1 cellular context compared by ENCODE assay signal in the genomic region with DNA sequence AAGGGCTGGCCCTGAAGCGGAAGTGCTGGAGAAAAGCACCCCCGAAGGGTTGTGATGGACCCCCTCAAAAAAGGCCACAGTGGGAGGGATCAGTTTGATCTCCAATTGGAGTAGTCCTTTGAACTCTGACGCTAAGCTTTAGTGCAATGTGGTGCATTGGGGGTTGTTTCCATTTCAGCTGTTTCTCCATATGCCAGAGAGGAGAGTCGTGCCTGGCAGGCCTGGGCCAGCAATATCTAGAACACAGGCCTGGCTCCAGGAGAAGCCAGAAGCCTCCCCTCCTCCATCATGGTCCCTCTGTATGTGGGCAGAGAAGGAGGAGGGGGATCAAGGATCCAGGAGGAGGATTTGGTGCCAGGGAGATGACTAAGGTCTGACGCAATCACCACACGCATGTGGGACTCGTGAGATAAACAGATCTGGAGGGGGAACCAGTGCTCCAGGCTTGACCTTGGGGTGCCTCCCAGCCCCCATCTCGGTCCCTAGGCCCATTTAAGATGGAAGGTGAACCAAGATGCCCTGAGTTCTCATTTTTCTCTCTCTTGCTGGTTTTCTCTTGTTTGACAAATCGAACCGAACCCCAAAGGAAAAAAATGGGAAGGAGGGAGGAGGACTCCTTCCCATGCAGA.
A peak's percentile ranks its signal among the peaks of the same experiment; 100 is the strongest.
TF ChIP-seq lines count a peak whose summit lies in the region.

No MANE protein-coding gene starts in this region.

TF ChIP-seq in K562, 482 proteins besides CTCF, POLR2A, EP300 and RAD21 (continued from another document and continues in another):
- TF ChIP-seq, protein P1, sequence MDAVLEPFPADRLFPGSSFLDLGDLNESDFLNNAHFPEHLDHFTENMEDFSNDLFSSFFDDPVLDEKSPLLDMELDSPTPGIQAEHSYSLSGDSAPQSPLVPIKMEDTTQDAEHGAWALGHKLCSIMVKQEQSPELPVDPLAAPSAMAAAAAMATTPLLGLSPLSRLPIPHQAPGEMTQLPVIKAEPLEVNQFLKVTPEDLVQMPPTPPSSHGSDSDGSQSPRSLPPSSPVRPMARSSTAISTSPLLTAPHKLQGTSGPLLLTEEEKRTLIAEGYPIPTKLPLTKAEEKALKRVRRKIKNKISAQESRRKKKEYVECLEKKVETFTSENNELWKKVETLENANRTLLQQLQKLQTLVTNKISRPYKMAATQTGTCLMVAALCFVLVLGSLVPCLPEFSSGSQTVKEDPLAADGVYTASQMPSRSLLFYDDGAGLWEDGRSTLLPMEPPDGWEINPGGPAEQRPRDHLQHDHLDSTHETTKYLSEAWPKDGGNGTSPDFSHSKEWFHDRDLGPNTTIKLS (IDR thresholded peaks at IDR 0.05; ENCODE audit: borderline replicate concordance, low read depth) = no peak
- TF ChIP-seq NEUROD1 (IDR thresholded peaks at IDR 0.05; ENCODE audit: borderline replicate concordance, low read depth, low read length, partially characterized antibody) (peak; percentile 70), NR1H2 (CRISPR knock-in tag; IDR thresholded peaks at IDR 0.05) (no peak), FOXM1 (IDR thresholded peaks at IDR 0.05; ENCODE audit: low read depth) (0 out of 2 replicates have a peak, but pooled peaks have one; percentile 21), FOXM1 (CRISPR knock-in tag; IDR thresholded peaks at IDR 0.05; ENCODE audit: low read depth) (no peak), ARID2 (IDR thresholded peaks at IDR 0.05) (no peak), ZNF778 (CRISPR knock-in tag; IDR thresholded peaks at IDR 0.05) (no peak), COPS2 (conservative IDR thresholded peaks at IDR 0.05) (no peak), ZNF717 (CRISPR knock-in tag; IDR thresholded peaks at IDR 0.05) (no peak), DACH1 (IDR thresholded peaks at IDR 0.05; ENCODE audit: partially characterized antibody) (no peak), ZNF146 (CRISPR knock-in tag; IDR thresholded peaks at IDR 0.05; ENCODE audit: unreplicated experiment) (no peak), ZNF445 (CRISPR knock-in tag; IDR thresholded peaks at IDR 0.05; ENCODE audit: low read depth) (no peak), ZNF408 (CRISPR knock-in tag; IDR thresholded peaks at IDR 0.05; ENCODE audit: low read depth) (no peak), BHLHE40 (IDR thresholded peaks at IDR 0.05; ENCODE audit: low read length) (peak; percentile 85), MTA1 (IDR thresholded peaks at IDR 0.05; ENCODE audit: borderline replicate concordance) (no peak), SMAD4 (CRISPR knock-in tag; conservative IDR thresholded peaks at IDR 0.05) (peak; percentile 90), PTTG1 (tag; IDR thresholded peaks at IDR 0.05; ENCODE audit: low read depth) (no peak), SETDB1 (IDR thresholded peaks at IDR 0.05; ENCODE audit: low read length) (no peak), ZBED1 (IDR thresholded peaks at IDR 0.05) (no peak), MYNN (IDR thresholded peaks at IDR 0.05) (peak; percentile 92), MYNN (CRISPR knock-in tag; IDR thresholded peaks at IDR 0.05) (no peak), RFX7 (CRISPR knock-in tag; IDR thresholded peaks at IDR 0.05) (no peak), ZNF766 (CRISPR knock-in tag; conservative IDR thresholded peaks at IDR 0.05) (peak; percentile 90), MEF2D (tag; conservative IDR thresholded peaks at IDR 0.05; ENCODE audit: low read depth) (peak; percentile 74; the same call in 1 of the 2 replicates), NR2F6 (CRISPR knock-in tag; IDR thresholded peaks at IDR 0.05) (no peak), ZNF354B (CRISPR knock-in tag; IDR thresholded peaks at IDR 0.05) (no peak), SMC3 (conservative IDR thresholded peaks at IDR 0.05; ENCODE audit: insufficient read depth, low read depth, low read length) (no peak), CBX3 (IDR thresholded peaks at IDR 0.05; ENCODE audit: borderline replicate concordance in 1 of 2, low read length in 2 of 2) (peak in 1 of 2 experiments; percentile 54; a peak in 1 of 3 replicates), BDP1 (IDR thresholded peaks at IDR 0.05; ENCODE audit: insufficient read depth, insufficient read length) (no peak), MECOM (CRISPR knock-in tag; IDR thresholded peaks at IDR 0.05) (peak; percentile 53; the same call in 1 of the 2 replicates), MCM3 (IDR thresholded peaks at IDR 0.05) (no peak)
- TF ChIP-seq, protein P2, sequence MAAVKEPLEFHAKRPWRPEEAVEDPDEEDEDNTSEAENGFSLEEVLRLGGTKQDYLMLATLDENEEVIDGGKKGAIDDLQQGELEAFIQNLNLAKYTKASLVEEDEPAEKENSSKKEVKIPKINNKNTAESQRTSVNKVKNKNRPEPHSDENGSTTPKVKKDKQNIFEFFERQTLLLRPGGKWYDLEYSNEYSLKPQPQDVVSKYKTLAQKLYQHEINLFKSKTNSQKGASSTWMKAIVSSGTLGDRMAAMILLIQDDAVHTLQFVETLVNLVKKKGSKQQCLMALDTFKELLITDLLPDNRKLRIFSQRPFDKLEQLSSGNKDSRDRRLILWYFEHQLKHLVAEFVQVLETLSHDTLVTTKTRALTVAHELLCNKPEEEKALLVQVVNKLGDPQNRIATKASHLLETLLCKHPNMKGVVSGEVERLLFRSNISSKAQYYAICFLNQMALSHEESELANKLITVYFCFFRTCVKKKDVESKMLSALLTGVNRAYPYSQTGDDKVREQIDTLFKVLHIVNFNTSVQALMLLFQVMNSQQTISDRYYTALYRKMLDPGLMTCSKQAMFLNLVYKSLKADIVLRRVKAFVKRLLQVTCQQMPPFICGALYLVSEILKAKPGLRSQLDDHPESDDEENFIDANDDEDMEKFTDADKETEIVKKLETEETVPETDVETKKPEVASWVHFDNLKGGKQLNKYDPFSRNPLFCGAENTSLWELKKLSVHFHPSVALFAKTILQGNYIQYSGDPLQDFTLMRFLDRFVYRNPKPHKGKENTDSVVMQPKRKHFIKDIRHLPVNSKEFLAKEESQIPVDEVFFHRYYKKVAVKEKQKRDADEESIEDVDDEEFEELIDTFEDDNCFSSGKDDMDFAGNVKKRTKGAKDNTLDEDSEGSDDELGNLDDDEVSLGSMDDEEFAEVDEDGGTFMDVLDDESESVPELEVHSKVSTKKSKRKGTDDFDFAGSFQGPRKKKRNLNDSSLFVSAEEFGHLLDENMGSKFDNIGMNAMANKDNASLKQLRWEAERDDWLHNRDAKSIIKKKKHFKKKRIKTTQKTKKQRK (IDR thresholded peaks at IDR 0.05; ENCODE audit: borderline replicate concordance, low read depth, low read length) = no peak
- TF ChIP-seq, protein P3, sequence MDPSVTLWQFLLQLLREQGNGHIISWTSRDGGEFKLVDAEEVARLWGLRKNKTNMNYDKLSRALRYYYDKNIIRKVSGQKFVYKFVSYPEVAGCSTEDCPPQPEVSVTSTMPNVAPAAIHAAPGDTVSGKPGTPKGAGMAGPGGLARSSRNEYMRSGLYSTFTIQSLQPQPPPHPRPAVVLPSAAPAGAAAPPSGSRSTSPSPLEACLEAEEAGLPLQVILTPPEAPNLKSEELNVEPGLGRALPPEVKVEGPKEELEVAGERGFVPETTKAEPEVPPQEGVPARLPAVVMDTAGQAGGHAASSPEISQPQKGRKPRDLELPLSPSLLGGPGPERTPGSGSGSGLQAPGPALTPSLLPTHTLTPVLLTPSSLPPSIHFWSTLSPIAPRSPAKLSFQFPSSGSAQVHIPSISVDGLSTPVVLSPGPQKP (CRISPR knock-in tag; IDR thresholded peaks at IDR 0.05) = no peak
- TF ChIP-seq, protein P4, sequence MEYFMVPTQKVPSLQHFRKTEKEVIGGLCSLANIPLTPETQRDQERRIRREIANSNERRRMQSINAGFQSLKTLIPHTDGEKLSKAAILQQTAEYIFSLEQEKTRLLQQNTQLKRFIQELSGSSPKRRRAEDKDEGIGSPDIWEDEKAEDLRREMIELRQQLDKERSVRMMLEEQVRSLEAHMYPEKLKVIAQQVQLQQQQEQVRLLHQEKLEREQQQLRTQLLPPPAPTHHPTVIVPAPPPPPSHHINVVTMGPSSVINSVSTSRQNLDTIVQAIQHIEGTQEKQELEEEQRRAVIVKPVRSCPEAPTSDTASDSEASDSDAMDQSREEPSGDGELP (CRISPR knock-in tag; IDR thresholded peaks at IDR 0.05; ENCODE audit: borderline replicate concordance) = peak; percentile 59; the same call in 1 of the 2 replicates
- TF ChIP-seq, protein P5, sequence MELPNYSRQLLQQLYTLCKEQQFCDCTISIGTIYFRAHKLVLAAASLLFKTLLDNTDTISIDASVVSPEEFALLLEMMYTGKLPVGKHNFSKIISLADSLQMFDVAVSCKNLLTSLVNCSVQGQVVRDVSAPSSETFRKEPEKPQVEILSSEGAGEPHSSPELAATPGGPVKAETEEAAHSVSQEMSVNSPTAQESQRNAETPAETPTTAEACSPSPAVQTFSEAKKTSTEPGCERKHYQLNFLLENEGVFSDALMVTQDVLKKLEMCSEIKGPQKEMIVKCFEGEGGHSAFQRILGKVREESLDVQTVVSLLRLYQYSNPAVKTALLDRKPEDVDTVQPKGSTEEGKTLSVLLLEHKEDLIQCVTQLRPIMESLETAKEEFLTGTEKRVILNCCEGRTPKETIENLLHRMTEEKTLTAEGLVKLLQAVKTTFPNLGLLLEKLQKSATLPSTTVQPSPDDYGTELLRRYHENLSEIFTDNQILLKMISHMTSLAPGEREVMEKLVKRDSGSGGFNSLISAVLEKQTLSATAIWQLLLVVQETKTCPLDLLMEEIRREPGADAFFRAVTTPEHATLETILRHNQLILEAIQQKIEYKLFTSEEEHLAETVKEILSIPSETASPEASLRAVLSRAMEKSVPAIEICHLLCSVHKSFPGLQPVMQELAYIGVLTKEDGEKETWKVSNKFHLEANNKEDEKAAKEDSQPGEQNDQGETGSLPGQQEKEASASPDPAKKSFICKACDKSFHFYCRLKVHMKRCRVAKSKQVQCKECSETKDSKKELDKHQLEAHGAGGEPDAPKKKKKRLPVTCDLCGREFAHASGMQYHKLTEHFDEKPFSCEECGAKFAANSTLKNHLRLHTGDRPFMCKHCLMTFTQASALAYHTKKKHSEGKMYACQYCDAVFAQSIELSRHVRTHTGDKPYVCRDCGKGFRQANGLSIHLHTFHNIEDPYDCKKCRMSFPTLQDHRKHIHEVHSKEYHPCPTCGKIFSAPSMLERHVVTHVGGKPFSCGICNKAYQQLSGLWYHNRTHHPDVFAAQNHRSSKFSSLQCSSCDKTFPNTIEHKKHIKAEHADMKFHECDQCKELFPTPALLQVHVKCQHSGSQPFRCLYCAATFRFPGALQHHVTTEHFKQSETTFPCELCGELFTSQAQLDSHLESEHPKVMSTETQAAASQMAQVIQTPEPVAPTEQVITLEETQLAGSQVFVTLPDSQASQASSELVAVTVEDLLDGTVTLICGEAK (IDR thresholded peaks at IDR 0.05) = no peak
- TF ChIP-seq, protein P5 (CRISPR knock-in tag; IDR thresholded peaks at IDR 0.05) = no peak
- TF ChIP-seq, protein P6, sequence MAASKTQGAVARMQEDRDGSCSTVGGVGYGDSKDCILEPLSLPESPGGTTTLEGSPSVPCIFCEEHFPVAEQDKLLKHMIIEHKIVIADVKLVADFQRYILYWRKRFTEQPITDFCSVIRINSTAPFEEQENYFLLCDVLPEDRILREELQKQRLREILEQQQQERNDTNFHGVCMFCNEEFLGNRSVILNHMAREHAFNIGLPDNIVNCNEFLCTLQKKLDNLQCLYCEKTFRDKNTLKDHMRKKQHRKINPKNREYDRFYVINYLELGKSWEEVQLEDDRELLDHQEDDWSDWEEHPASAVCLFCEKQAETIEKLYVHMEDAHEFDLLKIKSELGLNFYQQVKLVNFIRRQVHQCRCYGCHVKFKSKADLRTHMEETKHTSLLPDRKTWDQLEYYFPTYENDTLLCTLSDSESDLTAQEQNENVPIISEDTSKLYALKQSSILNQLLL (CRISPR knock-in tag; IDR thresholded peaks at IDR 0.05; ENCODE audit: borderline replicate concordance) = no peak
- TF ChIP-seq, protein P7, sequence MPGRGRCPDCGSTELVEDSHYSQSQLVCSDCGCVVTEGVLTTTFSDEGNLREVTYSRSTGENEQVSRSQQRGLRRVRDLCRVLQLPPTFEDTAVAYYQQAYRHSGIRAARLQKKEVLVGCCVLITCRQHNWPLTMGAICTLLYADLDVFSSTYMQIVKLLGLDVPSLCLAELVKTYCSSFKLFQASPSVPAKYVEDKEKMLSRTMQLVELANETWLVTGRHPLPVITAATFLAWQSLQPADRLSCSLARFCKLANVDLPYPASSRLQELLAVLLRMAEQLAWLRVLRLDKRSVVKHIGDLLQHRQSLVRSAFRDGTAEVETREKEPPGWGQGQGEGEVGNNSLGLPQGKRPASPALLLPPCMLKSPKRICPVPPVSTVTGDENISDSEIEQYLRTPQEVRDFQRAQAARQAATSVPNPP (IDR thresholded peaks at IDR 0.05; ENCODE audit: borderline replicate concordance, insufficient read depth, insufficient read length) = no peak
- TF ChIP-seq, protein P8, sequence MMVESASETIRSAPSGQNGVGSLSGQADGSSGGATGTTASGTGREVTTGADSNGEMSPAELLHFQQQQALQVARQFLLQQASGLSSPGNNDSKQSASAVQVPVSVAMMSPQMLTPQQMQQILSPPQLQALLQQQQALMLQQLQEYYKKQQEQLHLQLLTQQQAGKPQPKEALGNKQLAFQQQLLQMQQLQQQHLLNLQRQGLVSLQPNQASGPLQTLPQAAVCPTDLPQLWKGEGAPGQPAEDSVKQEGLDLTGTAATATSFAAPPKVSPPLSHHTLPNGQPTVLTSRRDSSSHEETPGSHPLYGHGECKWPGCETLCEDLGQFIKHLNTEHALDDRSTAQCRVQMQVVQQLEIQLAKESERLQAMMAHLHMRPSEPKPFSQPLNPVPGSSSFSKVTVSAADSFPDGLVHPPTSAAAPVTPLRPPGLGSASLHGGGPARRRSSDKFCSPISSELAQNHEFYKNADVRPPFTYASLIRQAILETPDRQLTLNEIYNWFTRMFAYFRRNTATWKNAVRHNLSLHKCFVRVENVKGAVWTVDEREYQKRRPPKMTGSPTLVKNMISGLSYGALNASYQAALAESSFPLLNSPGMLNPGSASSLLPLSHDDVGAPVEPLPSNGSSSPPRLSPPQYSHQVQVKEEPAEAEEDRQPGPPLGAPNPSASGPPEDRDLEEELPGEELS (CRISPR knock-in tag; IDR thresholded peaks at IDR 0.05; ENCODE audit: borderline replicate concordance) = no peak
